1 cellular context compared by ENCODE assay signal in genomic region chr7:37660614-37661013, GRCh38.
TF ChIP-seq lines count a peak whose summit lies in the region.

No MANE protein-coding gene starts in this region.

TF ChIP-seq in H1, 55 proteins besides CTCF, POLR2A, EP300 and RAD21:
- TF ChIP-seq YY1 (IDR thresholded peaks at IDR 0.05; ENCODE audit: low read depth, low read length) (0 out of 2 replicates have a peak, but pooled peaks have one; percentile 16), SP4 (IDR thresholded peaks at IDR 0.05; ENCODE audit: low read length) (no peak)
TF ChIP-seq in H1: peak in this region for 1.
